30 cellular contexts compared by ENCODE assay signal in the genomic region with DNA sequence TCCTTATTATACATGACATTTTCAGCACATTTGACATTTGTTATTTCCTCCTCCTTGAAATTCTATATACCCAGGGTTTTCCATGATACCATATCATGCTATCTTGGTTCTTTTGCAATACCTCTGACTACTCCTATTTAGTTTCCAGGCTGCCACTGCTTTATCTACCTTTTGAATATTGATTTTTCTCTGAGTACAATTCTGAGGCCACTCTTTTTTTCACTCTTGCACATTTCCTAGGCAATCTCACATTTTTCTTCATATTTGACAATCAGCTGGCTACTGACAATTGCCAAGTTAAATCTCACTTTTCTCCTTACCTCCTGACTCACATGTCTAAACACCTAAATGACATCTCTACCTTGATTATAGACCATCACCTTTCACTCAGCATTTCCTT.
"Had no signal": no experiment of that assay in that cellular context is flagged by ENCODE, and none has a peak within 500 bp of the region (broad histone marks: within the 10 kb centered on the region; RNA-seq: fewer than 3 reads in every experiment).

No MANE protein-coding gene starts in this region.

- H3K36me3 ChIP-seq: colonic mucosa, esophagus muscularis mucosa, gastroesophageal sphincter, heart right ventricle, neutrophil, prostate gland, right atrium auricular region, sigmoid colon, thyroid gland had no signal

- H3K9me3 ChIP-seq: colonic mucosa, esophagus muscularis mucosa, gastroesophageal sphincter, heart right ventricle, mucosa of descending colon, neutrophil, prostate gland, right atrium auricular region, sigmoid colon, thyroid gland had no signal

- H3K4me1 Mint-ChIP-seq: central memory CD8-positive, alpha-beta T cell; immature natural killer cell; neural crest cell had no signal

- H3K9me3 Mint-ChIP-seq: central memory CD8-positive, alpha-beta T cell; immature natural killer cell; mesothelial cell of epicardium; naive B cell; natural killer cell treated with Interleukin-12 subunit alpha and Interleukin-12 subunit beta and Interleukin-15 and Interleukin-18, amount 100 ng/mL, for 72 hours; neural crest cell; stimulated activated naive CD8-positive, alpha-beta T cell treated with anti-CD3 and anti-CD28 coated beads, Interleukin-15, amount 100 ng/mL, for 72 hours had no signal

- H3K27ac ChIP-seq: colonic mucosa, esophagus muscularis mucosa, foreskin keratinocyte, gastroesophageal sphincter, heart right ventricle, neutrophil, prostate gland, right atrium auricular region, sigmoid colon, thyroid gland had no signal

- H3K27me3 Mint-ChIP-seq: central memory CD8-positive, alpha-beta T cell; naive B cell; stimulated activated naive CD8-positive, alpha-beta T cell treated with anti-CD3 and anti-CD28 coated beads, Interleukin-15, amount 100 ng/mL, for 72 hours; type B pancreatic cell had no signal

- H3K4me3 ChIP-seq: colonic mucosa, esophagus muscularis mucosa, gastroesophageal sphincter, heart right ventricle, mucosa of descending colon, prostate gland, right atrium auricular region, sigmoid colon, thyroid gland had no signal

- H3K27me3 ChIP-seq: colonic mucosa, esophagus muscularis mucosa, foreskin keratinocyte, gastroesophageal sphincter, heart right ventricle, neutrophil, right atrium auricular region, sigmoid colon, thyroid gland had no signal

- ATAC-seq: foreskin keratinocyte; gastroesophageal sphincter; heart right ventricle; mucosa of descending colon; natural killer cell treated with Interleukin-12 subunit alpha and Interleukin-12 subunit beta and Interleukin-15 and Interleukin-18, amount 100 ng/mL, for 72 hours; stimulated activated naive CD8-positive, alpha-beta T cell treated with anti-CD3 and anti-CD28 coated beads, Interleukin-15, amount 100 ng/mL, for 72 hours had no signal

- H3K27ac Mint-ChIP-seq: immature natural killer cell; mesothelial cell of epicardium; naive B cell; natural killer cell treated with Interleukin-12 subunit alpha and Interleukin-12 subunit beta and Interleukin-15 and Interleukin-18, amount 100 ng/mL, for 72 hours; stimulated activated naive CD8-positive, alpha-beta T cell treated with anti-CD3 and anti-CD28 coated beads, Interleukin-15, amount 100 ng/mL, for 72 hours; type B pancreatic cell had no signal

- DNase-seq: colonic mucosa; dermis blood vessel endothelial cell; effector memory CD4-positive, alpha-beta T cell; foreskin keratinocyte; glutamatergic neuron; heart right ventricle; hypothalamus; immature natural killer cell; mesenchymal stem cell; mucosa of descending colon; naive B cell; sigmoid colon; stimulated activated CD4-positive, alpha-beta T cell treated with anti-CD3 and anti-CD28 coated beads, Interleukin-1b, Interleukin-23, amount 100 ng/mL, for 48 hours; stimulated activated CD4-positive, alpha-beta T cell treated with anti-CD3 and anti-CD28 coated beads, Interleukin-4, amount 100 ng/mL, for 1 hour; stimulated activated CD8-positive, alpha-beta memory T cell treated with anti-CD3 and anti-CD28 coated beads, Interleukin-4, amount 100 ng/mL, for 48 hours; stimulated activated naive CD4-positive, alpha-beta T cell; stimulated activated naive CD8-positive, alpha-beta T cell treated with anti-CD3 and anti-CD28 coated beads, Interleukin-15, amount 100 ng/mL, for 72 hours; thyroid gland had no signal

- H3K36me3 Mint-ChIP-seq: immature natural killer cell; naive B cell; natural killer cell treated with Interleukin-12 subunit alpha and Interleukin-12 subunit beta and Interleukin-15 and Interleukin-18, amount 100 ng/mL, for 72 hours had no signal

- H3K4me3 Mint-ChIP-seq: central memory CD8-positive, alpha-beta T cell; immature natural killer cell; mesothelial cell of epicardium; naive B cell; natural killer cell treated with Interleukin-12 subunit alpha and Interleukin-12 subunit beta and Interleukin-15 and Interleukin-18, amount 100 ng/mL, for 72 hours; neural crest cell; stimulated activated naive CD8-positive, alpha-beta T cell treated with anti-CD3 and anti-CD28 coated beads, Interleukin-15, amount 100 ng/mL, for 72 hours; type B pancreatic cell had no signal

- FAIRE-seq: endothelial cell of umbilical vein, keratinocyte had no signal

- H3K4me1 ChIP-seq: foreskin keratinocyte, prostate gland, right atrium auricular region had no signal
